19 cellular contexts compared by ENCODE assay signal in the genomic region with DNA sequence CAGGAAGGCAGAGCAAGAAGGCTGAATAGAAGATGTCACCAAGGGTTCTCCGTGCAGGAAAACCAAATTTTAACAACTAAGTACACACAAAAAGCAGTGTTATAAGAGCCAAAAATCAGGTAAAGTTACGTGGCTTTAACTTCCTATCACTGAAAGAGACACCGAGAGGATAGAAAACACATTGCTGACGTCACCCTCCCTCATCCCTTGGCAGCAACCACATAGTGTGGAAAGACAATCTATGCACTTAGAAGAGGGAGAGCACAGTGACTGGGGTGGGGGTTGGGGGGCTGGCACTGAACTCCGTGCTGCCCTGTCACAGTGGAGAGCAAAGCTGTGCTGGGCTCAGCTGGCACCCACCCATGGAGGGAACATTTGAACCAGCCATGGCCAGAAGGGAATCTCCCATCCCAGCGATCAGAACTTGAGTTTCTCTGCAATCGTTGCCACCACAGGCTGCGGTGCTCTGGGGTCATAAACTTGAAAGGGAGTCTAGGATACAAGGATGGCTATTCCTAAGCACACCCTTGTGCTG.
DNase-seq lines count a peak whose midpoint lies in the region; TF ChIP-seq lines count a peak whose summit lies in the region.
"Had no signal": no experiment of that assay in that cellular context is flagged by ENCODE, and none has a peak within 500 bp of the region (broad histone marks: within the 10 kb centered on the region; RNA-seq: fewer than 3 reads in every experiment).

No MANE protein-coding gene starts in this region.

- H3K23ac ChIP-seq in mesenchymal stem cell (ENCODE audit: low read length in 2 of 2): no peak overlapping the region
- no peak overlapping the region for H3K23ac ChIP-seq in neuronal stem cell (ENCODE audit: low read depth, low read length, poor library complexity)

- H3K4me1 ChIP-seq in BLaER1: peaks cover 27% of the 10 kb centered on the region
- no peaks in the 10 kb centered on the region for H3K4me1 ChIP-seq in mesenchymal stem cell (ENCODE audit: control insufficient read depth, insufficient read depth, low read depth, low read length)
- no peaks in the 10 kb centered on the region for H3K4me1 ChIP-seq in neuronal stem cell (ENCODE audit: control insufficient read depth in 2 of 2, insufficient read depth in 1 of 2, low read depth in 1 of 2, low read length in 2 of 2)
- H3K4me1 ChIP-seq: Peyer's patch had no signal

- H3K18ac ChIP-seq in mesenchymal stem cell (ENCODE audit: low read depth in 1 of 2, low read length in 2 of 2): no peak overlapping the region
- H3K18ac ChIP-seq in neuronal stem cell (ENCODE audit: low read length): no peak overlapping the region

- H2BK12ac ChIP-seq in mesenchymal stem cell (ENCODE audit: low read length in 2 of 2) (no peak overlapping the region), neuronal stem cell (ENCODE audit: low read length) (no peak overlapping the region)

- H3K36me3 ChIP-seq in BLaER1 (peaks cover 5% of the 10 kb centered on the region; the same call in 1 of the 2 replicates), mesenchymal stem cell (ENCODE audit: control insufficient read depth in 1 of 2, insufficient read depth in 2 of 2, low read depth in 1 of 2, low read length in 2 of 2) (no peaks in the 10 kb centered on the region), neuronal stem cell (replicated peaks in 1 of 2; ENCODE audit: control insufficient read depth in 2 of 2, insufficient read depth in 2 of 2, low read length in 2 of 2) (no peaks in the 10 kb centered on the region)
- H3K36me3 ChIP-seq: Peyer's patch had no signal

- no peak overlapping the region for H3K4me3 Mint-ChIP-seq in CD14-positive monocyte
- H3K4me3 Mint-ChIP-seq: CD4-positive, CD25-positive, alpha-beta regulatory T cell; HFFc6 had no signal

- H3K14ac ChIP-seq in mesenchymal stem cell (ENCODE audit: low read length in 2 of 2): no peak overlapping the region
- H3K14ac ChIP-seq in neuronal stem cell (ENCODE audit: low read length): no peak overlapping the region

- DNase-seq in CD14-positive monocyte (ENCODE audit: low spot score): no peak
- DNase-seq in NCI-H2029 (lab: John Stamatoyannopoulos, UW): peak; percentile 63
- DNase-seq in caudate nucleus (lab: John Stamatoyannopoulos, UW): peak in 2 of 61 donors; percentile 1 to 22
- DNase-seq in mesenchymal stem cell: no peak
- no peak for DNase-seq in NCI-H774 (lab: John Stamatoyannopoulos, UW)
- no peak for DNase-seq in neuronal stem cell (ENCODE audit: low spot score)
- DNase-seq: ACHN; CD4-positive, CD25-positive, alpha-beta regulatory T cell; COR-L47; DMS 273 treated with DMSO at 0.1 percent for 48 hours; H7; NCI-H1092; NCI-H1436 treated with DMSO at 0.1 percent for 48 hours; NCI-H2081 treated with DMSO at 0.1 percent for 48 hours; NCI-H446 treated with DMSO at 0.1 percent for 48 hours; NK-92 treated with Interleukin-12 subunit alpha and Interleukin-12 subunit beta, amount 100 ng/mL, for 24 hours; Peyer's patch had no signal

- H3K4me2 ChIP-seq in BLaER1 (peak overlapping the region; percentile 22), mesenchymal stem cell (ENCODE audit: low read length, poor library complexity, severe bottlenecking) (no peak overlapping the region), neuronal stem cell (ENCODE audit: insufficient read depth, low read length, poor library complexity, severe bottlenecking) (no peak overlapping the region)

- peaks cover 44% of the 10 kb centered on the region for H3K9me3 ChIP-seq in BLaER1
- peaks cover 26% of the 10 kb centered on the region for H3K9me3 ChIP-seq in mesenchymal stem cell (ENCODE audit: control insufficient read depth, low read length)
- peaks cover 7 to 20% of the 10 kb centered on the region in 2 donors for H3K9me3 ChIP-seq in neuronal stem cell (replicated peaks in 1 of 2; ENCODE audit: control insufficient read depth in 2 of 2, insufficient read depth in 1 of 2, low read depth in 1 of 2, low read length in 2 of 2)
- H3K9me3 ChIP-seq: Peyer's patch had no signal

- H2AK5ac ChIP-seq in mesenchymal stem cell (ENCODE audit: low read length, severe bottlenecking) (no peak overlapping the region), neuronal stem cell (ENCODE audit: low read depth, low read length) (no peak overlapping the region)

- H3K36me3 Mint-ChIP-seq in CD14-positive monocyte: peaks cover 5% of the 10 kb centered on the region in 2 donors
- H3K36me3 Mint-ChIP-seq: CD4-positive, CD25-positive, alpha-beta regulatory T cell had no signal

- intact Hi-C loops in CD14-positive monocyte (cut with micrococcal nuclease): no loop called here

- no peak overlapping the region for H3K9ac ChIP-seq in BLaER1
- no peak overlapping the region for H3K9ac ChIP-seq in mesenchymal stem cell (ENCODE audit: low read length)
- no peak overlapping the region for H3K9ac ChIP-seq in neuronal stem cell (ENCODE audit: low read depth, low read length, poor library complexity)

- H2BK15ac ChIP-seq in mesenchymal stem cell (ENCODE audit: low read depth, poor library complexity, severe bottlenecking) (no peak overlapping the region), neuronal stem cell (ENCODE audit: low read length) (no peak overlapping the region)

- H3K4me1 Mint-ChIP-seq in CD14-positive monocyte: peaks cover 35% of the 10 kb centered on the region

- peaks cover 10 to 28% (median 22%) of the 10 kb centered on the region in 7 donors for H3K9me3 Mint-ChIP-seq in CD14-positive monocyte

- H4K8ac ChIP-seq in mesenchymal stem cell (ENCODE audit: low read length): no peak overlapping the region
- H4K8ac ChIP-seq in neuronal stem cell (ENCODE audit: low read depth, low read length): no peak overlapping the region

- H3K27me3 ChIP-seq in BLaER1: no peaks in the 10 kb centered on the region
- H3K27me3 ChIP-seq in mesenchymal stem cell (ENCODE audit: control insufficient read depth in 1 of 2, insufficient read depth in 1 of 2, low read length in 2 of 2): no peaks in the 10 kb centered on the region
- no peaks in the 10 kb centered on the region for H3K27me3 ChIP-seq in neuronal stem cell (ENCODE audit: control insufficient read depth in 3 of 3, insufficient read depth in 3 of 3, low read depth in 1 of 3, low read length in 3 of 3)
- H3K27me3 ChIP-seq: Peyer's patch had no signal

- H2BK120ac ChIP-seq in mesenchymal stem cell (ENCODE audit: low read depth, low read length) (no peak overlapping the region), neuronal stem cell (ENCODE audit: low read depth, low read length) (no peak overlapping the region)

- H4K20me1 ChIP-seq in BLaER1: no peaks in the 10 kb centered on the region

- peaks cover 2 to 14% (median 4%) of the 10 kb centered on the region in 3 donors for H3K27me3 Mint-ChIP-seq in CD14-positive monocyte (ENCODE audit: low read depth in 3 of 3)

- H4K91ac ChIP-seq in mesenchymal stem cell (ENCODE audit: low read length): no peak overlapping the region
- no peak overlapping the region for H4K91ac ChIP-seq in neuronal stem cell (ENCODE audit: low read depth, low read length, poor library complexity)

- no peaks in the 10 kb centered on the region for H3K79me1 ChIP-seq in mesenchymal stem cell (replicated peaks; ENCODE audit: low read length, poor library complexity, severe bottlenecking)
- no peaks in the 10 kb centered on the region for H3K79me1 ChIP-seq in neuronal stem cell (ENCODE audit: low read depth, low read length)

- H3K27ac ChIP-seq in BLaER1 (no peak overlapping the region), caudate nucleus (ENCODE audit: low read depth, low read length) (peak overlapping the region; percentile 58), mesenchymal stem cell (ENCODE audit: low read length, poor library complexity, severe bottlenecking) (no peak overlapping the region), neuronal stem cell (replicated peaks; ENCODE audit: low read length) (no peak overlapping the region)
- H3K27ac ChIP-seq: Peyer's patch had no signal

- TF ChIP-seq CTCF in CD14-positive monocyte (IDR thresholded peaks at IDR 0.05): no peak

- no peak overlapping the region for H3K4me3 ChIP-seq in BLaER1
- no peak overlapping the region for H3K4me3 ChIP-seq in mesenchymal stem cell (ENCODE audit: insufficient read depth in 1 of 2, low read depth in 1 of 2, low read length in 2 of 2)
- no peak overlapping the region for H3K4me3 ChIP-seq in neuronal stem cell (ENCODE audit: low read length in 2 of 2)
- H3K4me3 ChIP-seq: Peyer's patch had no signal

- no peak overlapping the region for H3K4ac ChIP-seq in mesenchymal stem cell (ENCODE audit: low read depth in 1 of 2, low read length in 2 of 2)
- no peak overlapping the region for H3K4ac ChIP-seq in neuronal stem cell (ENCODE audit: low read length)

- H2BK5ac ChIP-seq in mesenchymal stem cell (ENCODE audit: low read depth, low read length, poor library complexity, severe bottlenecking) (no peak overlapping the region), neuronal stem cell (ENCODE audit: low read length) (no peak overlapping the region)

- peak overlapping the region in 4 of 7 donors; percentile 24 to 87 (median 46) for H3K27ac Mint-ChIP-seq in CD14-positive monocyte
- H3K27ac Mint-ChIP-seq: CD4-positive, CD25-positive, alpha-beta regulatory T cell; HFFc6 had no signal

- no peak overlapping the region for H2AFZ ChIP-seq in mesenchymal stem cell (ENCODE audit: low read depth, low read length)
- no peak overlapping the region for H2AFZ ChIP-seq in neuronal stem cell (ENCODE audit: low read length)

- 85% methylated on average over 7 of the region's 8 CpGs for WGBS in mesenchymal stem cell
- no CpG with 5 or more reads among the region's 8 CpGs for WGBS in neuronal stem cell (ENCODE audit: extremely low coverage in 2 of 2, insufficient read length in 2 of 2, insufficient replicate concordance in 1 of 2), 2 donors
